ENCODE assay signal across 22 cellular contexts in genomic region chr2:156129227-156129626, GRCh38.
"Had no signal": no experiment of that assay in that cellular context is flagged by ENCODE, and none has a peak within 500 bp of the region (broad histone marks: within the 10 kb centered on the region; RNA-seq: fewer than 3 reads in every experiment).

No MANE protein-coding gene starts in this region.

- H3K4me1 ChIP-seq: esophagus squamous epithelium, heart left ventricle, left ventricle myocardium inferior, psoas muscle, spleen, tibial nerve, vagina had no signal

- H3K4me3 Mint-ChIP-seq: activated naive CD8-positive, alpha-beta T cell; brain; central memory CD8-positive, alpha-beta T cell; dendritic cell treated with granulocyte-macrophage colony-stimulating factor and Interleukin-4, amounts not matched to agents 40 ng/mL and 50 ng/mL, for 4 days; natural killer cell treated with Interleukin-12 subunit alpha and Interleukin-12 subunit beta and Interleukin-15 and Interleukin-18, amount 100 ng/mL, for 72 hours; stimulated activated naive B cell treated with anti-CD40 and anti-IgM and Interleukin-4, amounts not matched to agents 10 μg/mL and 1 μg/mL and 100 μg/mL, for 72 hours had no signal

- H3K4me3 ChIP-seq: esophagus squamous epithelium, heart left ventricle, left ventricle myocardium inferior, psoas muscle, spleen, tibial nerve, vagina had no signal

- H3K9me3 Mint-ChIP-seq: central memory CD8-positive, alpha-beta T cell; dendritic cell treated with granulocyte-macrophage colony-stimulating factor and Interleukin-4, amounts not matched to agents 40 ng/mL and 50 ng/mL, for 4 days; natural killer cell treated with Interleukin-12 subunit alpha and Interleukin-12 subunit beta and Interleukin-15 and Interleukin-18, amount 100 ng/mL, for 72 hours; stimulated activated naive B cell treated with anti-CD40 and anti-IgM and Interleukin-4, amounts not matched to agents 10 μg/mL and 1 μg/mL and 100 μg/mL, for 72 hours had no signal

- DNase-seq: activated CD4-positive, alpha-beta T cell treated with anti-CD3 and anti-CD28 coated beads, Interleukin-2, amount 50 U/mL, for 4 hours; activated effector memory CD4-positive, alpha-beta T cell treated with Interleukin-2 at 50 U/mL for 16 hours; activated T-cell treated with anti-CD3 and anti-CD28 coated beads, Interleukin-2, amount 50 U/mL, for 1 hour; amygdala; esophagus squamous epithelium; foreskin fibroblast; heart left ventricle; left ventricle myocardium inferior; mesenchymal stem cell; psoas muscle; spleen; stimulated activated CD4-positive, alpha-beta T cell treated with anti-CD3 and anti-CD28 coated beads, Interleukin-1b, Interleukin-23, amount 100 ng/mL, for 48 hours; stimulated activated naive B cell treated with anti-CD40 and anti-IgM and Interleukin-4, amounts not matched to agents 10 μg/mL and 1 μg/mL and 100 μg/mL, for 72 hours had no signal

- H3K36me3 ChIP-seq: esophagus squamous epithelium, heart left ventricle, left ventricle myocardium inferior, spleen, tibial nerve, vagina had no signal

- H3K4me1 Mint-ChIP-seq: central memory CD8-positive, alpha-beta T cell; stimulated activated naive B cell treated with anti-CD40 and anti-IgM and Interleukin-4, amounts not matched to agents 10 μg/mL and 1 μg/mL and 100 μg/mL, for 72 hours had no signal

- H3K9me3 ChIP-seq: esophagus squamous epithelium, heart left ventricle, left ventricle myocardium inferior, psoas muscle, spleen, tibial nerve, vagina had no signal

- H3K27me3 Mint-ChIP-seq: activated naive CD8-positive, alpha-beta T cell; brain; central memory CD8-positive, alpha-beta T cell; dendritic cell treated with granulocyte-macrophage colony-stimulating factor and Interleukin-4, amounts not matched to agents 40 ng/mL and 50 ng/mL, for 4 days; stimulated activated naive B cell treated with anti-CD40 and anti-IgM and Interleukin-4, amounts not matched to agents 10 μg/mL and 1 μg/mL and 100 μg/mL, for 72 hours had no signal

- H3K27ac Mint-ChIP-seq: activated naive CD8-positive, alpha-beta T cell; brain; dendritic cell treated with granulocyte-macrophage colony-stimulating factor and Interleukin-4, amounts not matched to agents 40 ng/mL and 50 ng/mL, for 4 days; natural killer cell treated with Interleukin-12 subunit alpha and Interleukin-12 subunit beta and Interleukin-15 and Interleukin-18, amount 100 ng/mL, for 72 hours; stimulated activated naive B cell treated with anti-CD40 and anti-IgM and Interleukin-4, amounts not matched to agents 10 μg/mL and 1 μg/mL and 100 μg/mL, for 72 hours had no signal

- ATAC-seq: activated CD4-positive, CD25-positive, alpha-beta regulatory T cell treated with anti-CD3 and anti-CD28 coated beads, Interleukin-2, amount 50 U/mL, for 24 hours; heart left ventricle; natural killer cell treated with Interleukin-12 subunit alpha and Interleukin-12 subunit beta and Interleukin-15 and Interleukin-18, amount 100 ng/mL, for 72 hours; psoas muscle; sciatic nerve; stimulated activated naive B cell treated with anti-CD40 and anti-IgM and Interleukin-4, amounts not matched to agents 10 μg/mL and 1 μg/mL and 100 μg/mL, for 72 hours had no signal

- H3K36me3 Mint-ChIP-seq: activated naive CD8-positive, alpha-beta T cell; brain; natural killer cell treated with Interleukin-12 subunit alpha and Interleukin-12 subunit beta and Interleukin-15 and Interleukin-18, amount 100 ng/mL, for 72 hours; stimulated activated naive B cell treated with anti-CD40 and anti-IgM and Interleukin-4, amounts not matched to agents 10 μg/mL and 1 μg/mL and 100 μg/mL, for 72 hours had no signal

- H3K27ac ChIP-seq: esophagus squamous epithelium, heart left ventricle, left ventricle myocardium inferior, psoas muscle, spleen, tibial nerve, vagina had no signal

- H3K27me3 ChIP-seq: esophagus squamous epithelium, heart left ventricle, spleen, tibial nerve, vagina had no signal
